In genomic region chr3:170346481-170347125, GRCh38 we compare ENCODE assay signal across 16 cellular contexts. TPM values are rescaled to one million over a fixed set of nuclear protein-coding genes. Genes with fewer than 3 reads are reported as not detected.
DNase-seq lines count a peak whose midpoint lies in the region; TF ChIP-seq lines count a peak whose summit lies in the region.
"Had no signal": no experiment of that assay in that cellular context is flagged by ENCODE, and none has a peak within 500 bp of the region (broad histone marks: within the 10 kb centered on the region; RNA-seq: fewer than 3 reads in every experiment).

No MANE protein-coding gene starts in this region.

- 82 to 83% methylated on average over 4 of the region's 4 CpGs for WGBS in GM23248 (ENCODE audit: low coverage in 1 of 2, low lambda C conversion rate in 2 of 2, missing lambda C conversion rate in 2 of 2), 2 experiments
- 88 to 92% (median 89%) methylated on average over 4 of the region's 4 CpGs for WGBS in spleen, 5 donors

- H3K9me2 ChIP-seq in GM23248 (ENCODE audit: insufficient read depth) (no peaks in the 10 kb centered on the region), Karpas-422 (replicated peaks; ENCODE audit: insufficient read depth, low read length) (no peaks in the 10 kb centered on the region)

- no peak for TF ChIP-seq CTCF in AG10803 (conservative IDR thresholded peaks at IDR 0.05; ENCODE audit: low read length)
- no peak for TF ChIP-seq CTCF in spleen (IDR thresholded peaks at IDR 0.05 in 8 of 11, conservative IDR thresholded peaks at IDR 0.05 in 3 of 11)

- H3K36me3 ChIP-seq in GM23248 (ENCODE audit: low read depth) (no peaks in the 10 kb centered on the region), Karpas-422 (ENCODE audit: insufficient read depth, low read length) (no peaks in the 10 kb centered on the region), spleen (no peaks in the 10 kb centered on the region)
- H3K36me3 ChIP-seq: lower lobe of right lung had no signal

- DNase-seq in AG10803 (ENCODE audit: low read depth) (peak; percentile 37), GM23248 (peak; percentile 65), NCI-H226 (peak; percentile 78), fibroblast of gingiva (ENCODE audit: low read depth) (peak; percentile 21), Karpas-422 (no peak), H4 (ENCODE audit: low spot score) (no peak), NCI-H446 (lab: John Stamatoyannopoulos, UW) (no peak), spleen (no peak)
- DNase-seq: activated CD4-positive, alpha-beta T cell treated with anti-CD3 and anti-CD28 coated beads, Interleukin-2, amount 50 U/mL, for 48 hours; activated effector memory CD4-positive, alpha-beta T cell treated with Interleukin-2 at 50 U/mL for 16 hours; GDM1; hippocampal formation; lower lobe of right lung; NCI-H187; T-cell had no signal

- H3K4me2 ChIP-seq in GM23248 (ENCODE audit: unreplicated experiment) (no peak overlapping the region), Karpas-422 (ENCODE audit: low read depth, low read length, poor library complexity, severe bottlenecking) (no peak overlapping the region)

- H3K27me3 ChIP-seq in GM23248 (replicated peaks; ENCODE audit: insufficient read depth) (no peaks in the 10 kb centered on the region), Karpas-422 (ENCODE audit: low read length) (no peaks in the 10 kb centered on the region), spleen (replicated peaks in 1 of 7) (no peaks in the 10 kb centered on the region)

- H3K9ac ChIP-seq in GM23248 (no peak overlapping the region), Karpas-422 (ENCODE audit: low read length) (no peak overlapping the region)

- intact Hi-C loops in spleen (cut with DNase I; ENCODE audit: low total_unique reads): no loop called here

- H3K4me1 ChIP-seq in GM23248 (ENCODE audit: insufficient read depth) (peaks cover 17% of the 10 kb centered on the region), Karpas-422 (ENCODE audit: low read length) (peaks cover 27% of the 10 kb centered on the region), spleen (peaks cover 3 to 38% (median 17%) of the 10 kb centered on the region in 6 donors)
- H3K4me1 ChIP-seq: lower lobe of right lung had no signal

- H3K9me3 ChIP-seq in GM23248 (ENCODE audit: low read depth): no peaks in the 10 kb centered on the region
- no peaks in the 10 kb centered on the region for H3K9me3 ChIP-seq in Karpas-422 (ENCODE audit: low read length)
- H3K9me3 ChIP-seq in spleen: no peaks in the 10 kb centered on the region
- H3K9me3 ChIP-seq: lower lobe of right lung had no signal

- no peak for TF ChIP-seq POLR2A in spleen (IDR thresholded peaks at IDR 0.05)

- in situ Hi-C loops in GM23248 (cut with MboI): no loop called here

- H3K79me2 ChIP-seq in GM23248 (ENCODE audit: insufficient read depth) (no peaks in the 10 kb centered on the region), Karpas-422 (ENCODE audit: low read length) (no peaks in the 10 kb centered on the region)

- no peak overlapping the region for H3K27ac ChIP-seq in GM23248
- no peak overlapping the region for H3K27ac ChIP-seq in Karpas-422 (ENCODE audit: low read length)
- no peak overlapping the region for H3K27ac ChIP-seq in spleen
- H3K27ac ChIP-seq: lower lobe of right lung had no signal

- H2AFZ ChIP-seq in GM23248 (no peak overlapping the region), Karpas-422 (ENCODE audit: low read length) (no peak overlapping the region)

- H4K20me1 ChIP-seq in GM23248 (ENCODE audit: insufficient read depth) (no peaks in the 10 kb centered on the region), Karpas-422 (ENCODE audit: insufficient read depth, low read depth, low read length) (no peaks in the 10 kb centered on the region)

- H3F3A ChIP-seq in GM23248 (ENCODE audit: insufficient read depth): peaks cover 5% of the 10 kb centered on the region; the same call in 1 of the 2 replicates

- H3K4me3 ChIP-seq in AG10803 (ENCODE audit: low read length): no peak overlapping the region
- H3K4me3 ChIP-seq in GM23248: no peak overlapping the region
- H3K4me3 ChIP-seq in Karpas-422 (ENCODE audit: low read length): no peak overlapping the region
- H3K4me3 ChIP-seq in spleen: no peak overlapping the region
- H3K4me3 ChIP-seq: K562, lower lobe of right lung had no signal

RNA-seq across cellular contexts. Expression of gene SKIL, which starts 10.9 kb away (rescaled TPM):
- total RNA-seq in GM23248 (2014; rRNA removed; shearing (Covaris generic)): 39.1 and 53.2 TPM in 2 replicates
- 27.9 and 28.6 TPM in 2 replicates for polyA plus RNA-seq in GM23248 (2016; fragmentation: Nextera tagmentation; extraction: Ambion mirVana)
- 43.7 and 49.5 TPM in 2 replicates for total RNA-seq in Karpas-422 (2014; rRNA removed; shearing (Covaris generic); ENCODE audit: low replicate concordance)
- 36.4 and 43.0 TPM in 2 replicates for total RNA-seq in H4 (2014; rRNA removed; shearing (Covaris generic))
- total RNA-seq in spleen: 10 to 100 TPM; 32.8 to 48.2 (median 36.2) TPM
- polyA plus RNA-seq in spleen: 1 to 10 TPM; 9.1 to 9.7 (median 9.3) TPM

Comparison
In these comparisons a context has a peak if more than half of its experiments do, and no peak if none do; other contexts are left out.
1. DNase-seq: peak in AG10803 (single experiment), GM23248 (single experiment), NCI-H226 (single experiment) and fibroblast of gingiva (single experiment); none in Karpas-422 (single experiment), H4 (single experiment), NCI-H446 (0 of 2) and spleen (single experiment).